Comparison of ENCODE assay signal across 8 cellular contexts in genomic region chr2:64645014-64645418, GRCh38. TPM values are rescaled to one million over a fixed set of nuclear protein-coding genes. Genes with fewer than 3 reads are reported as not detected.
A peak's percentile ranks its signal among the peaks of the same experiment; 100 is the strongest.
DNase-seq lines count a peak whose midpoint lies in the region; ATAC-seq, FAIRE-seq and TF ChIP-seq lines count a peak whose summit lies in the region.

No MANE protein-coding gene starts in this region.

- DNase-seq in G401 (ENCODE audit: low spot score), result peak; percentile 46
- DNase-seq in RCC 7860 (ENCODE audit: low spot score), result peak; percentile 62
- peak; percentile 69 to 83 for DNase-seq in cardiac fibroblast (ENCODE audit: low read depth in 2 of 2)
- DNase-seq in stimulated activated naive B cell treated with anti-CD40 and anti-IgM and Interleukin-4, amounts not matched to agents 10 μg/mL and 1 μg/mL and 100 μg/mL, for 72 hours, result no peak

- no peaks in the 10 kb centered on the region for H3K9me3 Mint-ChIP-seq in stimulated activated naive B cell treated with anti-CD40 and anti-IgM and Interleukin-4, amounts not matched to agents 10 μg/mL and 1 μg/mL and 100 μg/mL, for 72 hours

- no peaks in the 10 kb centered on the region for H3K27me3 ChIP-seq in layer of hippocampus (ENCODE audit: control insufficient read depth, insufficient read depth, low read length)

- H3K27ac Mint-ChIP-seq in stimulated activated naive B cell treated with anti-CD40 and anti-IgM and Interleukin-4, amounts not matched to agents 10 μg/mL and 1 μg/mL and 100 μg/mL, for 72 hours, result peak overlapping the region; percentile 98

- H3K4me1 Mint-ChIP-seq in stimulated activated naive B cell treated with anti-CD40 and anti-IgM and Interleukin-4, amounts not matched to agents 10 μg/mL and 1 μg/mL and 100 μg/mL, for 72 hours, result peaks cover 61 to 87% of the 10 kb centered on the region in 2 donors

- in situ Hi-C loops in G401 (cut with HindIII; ENCODE audit: low sequenced_read_pairs), result loop anchor here (5.0 kb wide), 1 partner anchor 102 kb away; no protein-coding TSS in a partner anchor

- H3K9me3 ChIP-seq in KOPT-K1 (ENCODE audit: insufficient read depth, low read length, poor library complexity, severe bottlenecking), result no peaks in the 10 kb centered on the region

- peak overlapping the region; percentile 40 for H3K27ac ChIP-seq in KOPT-K1 (ENCODE audit: low read depth, low read length, poor library complexity, severe bottlenecking)
- H3K27ac ChIP-seq in layer of hippocampus (ENCODE audit: low read depth, low read length), result peak overlapping the region; percentile 59

- H3K4me3 ChIP-seq in cardiac fibroblast (replicated peaks in 1 of 2; ENCODE audit: low read depth in 2 of 2, low read length in 2 of 2), result peak overlapping the region; percentile 48 to 54

- no peak for TF ChIP-seq CTCF in cardiac fibroblast (IDR thresholded peaks at IDR 0.05; ENCODE audit: low read depth, low read length)

- H3K4me3 Mint-ChIP-seq in stimulated activated naive B cell treated with anti-CD40 and anti-IgM and Interleukin-4, amounts not matched to agents 10 μg/mL and 1 μg/mL and 100 μg/mL, for 72 hours, result peak overlapping the region; percentile 89 to 93

- no peaks in the 10 kb centered on the region for H3K27me3 Mint-ChIP-seq in stimulated activated naive B cell treated with anti-CD40 and anti-IgM and Interleukin-4, amounts not matched to agents 10 μg/mL and 1 μg/mL and 100 μg/mL, for 72 hours

- ATAC-seq in stimulated activated naive B cell treated with anti-CD40 and anti-IgM and Interleukin-4, amounts not matched to agents 10 μg/mL and 1 μg/mL and 100 μg/mL, for 72 hours (replicated peaks), result no peak
- ATAC-seq in HG03108 (IDR thresholded peaks at IDR 0.05; ENCODE audit: unreplicated experiment), result no peak
- ATAC-seq in GM19328 (IDR thresholded peaks at IDR 0.05; ENCODE audit: unreplicated experiment), result no peak

- no peaks in the 10 kb centered on the region for H3K36me3 ChIP-seq in KOPT-K1 (ENCODE audit: insufficient read depth, low read length)

- peak; percentile 22 for FAIRE-seq in RCC 7860 (lab: Jason Lieb, UNC)

- peaks cover 0 to 4% of the 10 kb centered on the region in 2 donors for H3K36me3 Mint-ChIP-seq in stimulated activated naive B cell treated with anti-CD40 and anti-IgM and Interleukin-4, amounts not matched to agents 10 μg/mL and 1 μg/mL and 100 μg/mL, for 72 hours

RNA-seq across cellular contexts. Expression of gene SERTAD2, which starts 8.7 kb away (rescaled TPM):
- total RNA-seq in G401 (2014; rRNA removed; shearing (Covaris generic)), result 19.3 and 28.9 TPM in 2 replicates
